1 cellular context compared by ENCODE assay signal in genomic region chr5:97002983-97003382, GRCh38.
TF ChIP-seq lines count a peak whose summit lies in the region.

No MANE protein-coding gene starts in this region.

TF ChIP-seq in IMR-90, 13 proteins besides CTCF, POLR2A, EP300 and RAD21 (continued from another document):
- no peak for TF ChIP-seq USF2 (IDR thresholded peaks at IDR 0.05; ENCODE audit: low read depth, low read length)
TF ChIP-seq in IMR-90: peak in this region for 0.
